ENCODE assay signal across 1 cellular context in the genomic region with DNA sequence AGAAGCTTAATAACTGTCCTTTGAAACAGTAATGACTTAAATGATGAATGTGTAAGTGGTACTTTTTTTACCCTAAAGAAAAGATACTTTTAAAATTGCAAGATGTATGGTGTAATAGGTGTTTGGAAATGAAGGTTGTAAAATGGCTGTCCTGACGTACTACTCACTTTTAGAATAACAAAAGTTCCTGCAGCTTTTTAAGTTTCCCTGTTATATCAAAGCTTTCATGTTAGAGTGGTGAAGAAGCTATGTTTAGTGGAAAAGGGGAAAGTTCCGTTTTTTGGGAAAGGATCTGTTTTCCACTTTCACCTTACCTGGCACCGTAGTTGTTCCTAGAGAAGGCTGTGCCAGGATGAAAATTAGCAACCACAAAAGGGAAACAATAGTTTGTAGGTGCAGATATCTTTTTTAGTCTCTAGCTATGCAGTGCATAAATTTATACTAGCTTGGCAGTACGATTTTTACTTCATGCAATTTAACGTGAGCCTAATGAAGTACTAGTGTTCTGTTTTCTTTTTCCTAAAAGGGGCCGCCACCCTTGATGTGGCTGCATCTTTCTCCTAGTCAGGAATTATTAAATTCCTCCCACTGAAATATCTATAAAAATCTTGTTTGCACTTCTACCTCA.
TF ChIP-seq lines count a peak whose summit lies in the region.

No MANE protein-coding gene starts in this region.

TF ChIP-seq in HepG2, 621 proteins besides CTCF, POLR2A, EP300 and RAD21 (continued from another document):
- TF ChIP-seq SNRNP70 (IDR thresholded peaks at IDR 0.05; ENCODE audit: low read depth, low read length) (no peak), SNAI1 (CRISPR knock-in tag; IDR thresholded peaks at IDR 0.05; ENCODE audit: borderline replicate concordance) (no peak), ZNF549 (CRISPR knock-in tag; IDR thresholded peaks at IDR 0.05) (no peak), ZMYM4 (CRISPR knock-in tag; IDR thresholded peaks at IDR 0.05) (no peak), GTF3A (CRISPR knock-in tag; conservative IDR thresholded peaks at IDR 0.05) (no peak), IKZF1 (IDR thresholded peaks at IDR 0.05) (no peak), ZBTB7A (CRISPR knock-in tag; IDR thresholded peaks at IDR 0.05) (no peak), ZFYVE20 (CRISPR knock-in tag; IDR thresholded peaks at IDR 0.05; ENCODE audit: borderline replicate concordance, low read depth) (no peak)
- TF ChIP-seq, protein P1, sequence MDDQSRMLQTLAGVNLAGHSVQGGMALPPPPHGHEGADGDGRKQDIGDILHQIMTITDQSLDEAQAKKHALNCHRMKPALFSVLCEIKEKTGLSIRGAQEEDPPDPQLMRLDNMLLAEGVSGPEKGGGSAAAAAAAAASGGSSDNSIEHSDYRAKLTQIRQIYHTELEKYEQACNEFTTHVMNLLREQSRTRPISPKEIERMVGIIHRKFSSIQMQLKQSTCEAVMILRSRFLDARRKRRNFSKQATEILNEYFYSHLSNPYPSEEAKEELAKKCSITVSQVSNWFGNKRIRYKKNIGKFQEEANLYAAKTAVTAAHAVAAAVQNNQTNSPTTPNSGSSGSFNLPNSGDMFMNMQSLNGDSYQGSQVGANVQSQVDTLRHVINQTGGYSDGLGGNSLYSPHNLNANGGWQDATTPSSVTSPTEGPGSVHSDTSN (CRISPR knock-in tag; IDR thresholded peaks at IDR 0.05; ENCODE audit: borderline replicate concordance), result no peak
